ENCODE assay signal across 1 cellular context in genomic region chr17:75075597-75076253, GRCh38.
TF ChIP-seq lines count a peak whose summit lies in the region.

No MANE protein-coding gene starts in this region.

TF ChIP-seq in A549, 52 proteins besides CTCF, POLR2A, EP300 and RAD21:
- TF ChIP-seq HMGXB4 (CRISPR knock-in tag; IDR thresholded peaks at IDR 0.05; ENCODE audit: borderline replicate concordance) (no peak), MAX (IDR thresholded peaks at IDR 0.05) (no peak), RNF2 (IDR thresholded peaks at IDR 0.05; ENCODE audit: borderline replicate concordance, low read depth) (no peak), SREBF2 (IDR thresholded peaks at IDR 0.05) (no peak), HDAC2 (IDR thresholded peaks at IDR 0.05) (no peak), RARB (CRISPR knock-in tag; IDR thresholded peaks at IDR 0.05) (no peak), KDM1A (IDR thresholded peaks at IDR 0.05; ENCODE audit: low read depth) (no peak), TP53 (CRISPR knock-in tag; IDR thresholded peaks at IDR 0.05) (no peak), BCL3 (IDR thresholded peaks at IDR 0.05) (no peak), ZFP36 (IDR thresholded peaks at IDR 0.05; ENCODE audit: borderline replicate concordance, partially characterized antibody) (no peak), HOXB13 (CRISPR knock-in tag; IDR thresholded peaks at IDR 0.05; ENCODE audit: low read depth) (no peak), ESRRA (IDR thresholded peaks at IDR 0.05; ENCODE audit: borderline replicate concordance, low read length) (no peak), EHF (CRISPR knock-in tag; IDR thresholded peaks at IDR 0.05) (no peak), ZNF302 (CRISPR knock-in tag; IDR thresholded peaks at IDR 0.05) (no peak), CHD2 (IDR thresholded peaks at IDR 0.05; ENCODE audit: low read length, partially characterized antibody) (no peak)
